In the genomic region with DNA sequence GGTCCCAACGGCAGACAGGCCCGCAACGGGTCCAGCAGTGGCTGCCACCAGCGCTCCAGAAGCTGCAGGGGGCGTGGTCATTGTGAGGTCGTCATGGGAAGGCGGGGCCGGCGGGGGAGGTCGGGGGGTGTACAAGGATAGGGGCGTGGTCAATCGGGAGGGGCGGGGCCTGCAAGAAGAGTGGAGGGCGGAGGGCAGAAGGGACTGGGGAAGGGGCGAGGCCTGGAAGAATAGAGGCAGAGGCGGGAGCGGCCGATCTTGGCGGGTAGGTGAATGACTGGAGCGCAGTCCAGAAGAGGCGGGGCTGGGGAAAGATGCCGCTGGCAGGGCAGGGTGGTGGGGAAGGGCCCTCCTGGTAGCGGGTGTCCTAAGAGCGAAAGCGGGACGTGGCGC, we compare ENCODE assay signal across 8 cellular contexts. TPM values are rescaled to one million over a fixed set of nuclear protein-coding genes. Genes with fewer than 3 reads are reported as not detected.
DNase-seq lines count a peak whose midpoint lies in the region; ATAC-seq, FAIRE-seq and TF ChIP-seq lines count a peak whose summit lies in the region.

No MANE protein-coding gene starts in this region.

- H3K27ac ChIP-seq in endothelial cell of umbilical vein (ENCODE audit: insufficient read depth, low read depth, low read length) (no peak overlapping the region), mesodermal cell (ENCODE audit: low read depth, low read length, severe bottlenecking) (peak overlapping the region; percentile 53)

- CTCF ChIA-PET in endothelial cell of umbilical vein (lab: Charles Lee): no interaction called here

- dilution Hi-C loops in endothelial cell of umbilical vein (cut with MboI; ENCODE audit: extremely low pct_ligation_motif_present, low sequenced_read_pairs): no loop called here

- H4K20me1 ChIP-seq in endothelial cell of umbilical vein (replicated peaks; ENCODE audit: control insufficient read depth, extremely low read depth, insufficient read depth, low read length): no peaks in the 10 kb centered on the region

- WGBS in mesodermal cell (ENCODE audit: insufficient coverage in 2 of 2), 2 experiments: 12 to 14% methylated on average over 16 to 21 of the region's 27 CpGs

- H3K9ac ChIP-seq in endothelial cell of umbilical vein (replicated peaks; ENCODE audit: extremely low read depth, insufficient read depth, low read length): peak overlapping the region; percentile 51

- peak overlapping the region; percentile 65 for H3K4me2 ChIP-seq in endothelial cell of umbilical vein (ENCODE audit: insufficient read depth, low read length)

- H3K9me3 ChIP-seq in endothelial cell of umbilical vein (replicated peaks; ENCODE audit: control insufficient read depth, insufficient read depth, low read length) (no peaks in the 10 kb centered on the region), mesodermal cell (ENCODE audit: control insufficient read depth, low read length) (no peaks in the 10 kb centered on the region)

- DNase-seq in NCI-H748 (lab: John Stamatoyannopoulos, UW; ENCODE audit: unreplicated experiment) (peak; percentile 97), activated T-cell treated with anti-CD3 and anti-CD28 coated beads for 4 hours (peak; percentile 83), endothelial cell of umbilical vein (ENCODE audit: low read depth, low spot score) (peak; percentile 85)
- peak; percentile 63 for DNase-seq in stimulated activated CD8-positive, alpha-beta memory T cell treated with anti-CD3 and anti-CD28 coated beads, Interleukin-12 subunit alpha, Interleukin-12 subunit beta, amount 100 ng/mL, for 24 hours (ENCODE audit: extremely low read depth)

- ATAC-seq in HG03025 (IDR thresholded peaks at IDR 0.05; ENCODE audit: low FRiP score, unreplicated experiment) (no peak), GM19324 (IDR thresholded peaks at IDR 0.05; ENCODE audit: low FRiP score, unreplicated experiment) (no peak)

- no peak for TF ChIP-seq POLR2A in endothelial cell of umbilical vein (IDR thresholded peaks at IDR 0.05; ENCODE audit: low read depth, low read length)

- no peaks in the 10 kb centered on the region for H3K27me3 ChIP-seq in endothelial cell of umbilical vein (ENCODE audit: control insufficient read depth in 2 of 2, insufficient read depth in 2 of 2, low read length in 2 of 2)

- H3K4me3 ChIP-seq in GM12875 (ENCODE audit: low read depth, low read length) (peak overlapping the region; percentile 28), endothelial cell of umbilical vein (replicated peaks in 1 of 3; ENCODE audit: insufficient read depth in 1 of 3, low read depth in 1 of 3, low read length in 3 of 3) (peak overlapping the region; percentile 46 to 59 (median 59)), mesodermal cell (ENCODE audit: extremely low read depth, insufficient read depth, low read length, poor library complexity, severe bottlenecking) (peak overlapping the region; percentile 43)

- intact Hi-C loops in endothelial cell of umbilical vein (cut with micrococcal nuclease): loop anchor here (2.0 to 5.0 kb wide), 3 partner anchors 42 to 311 kb away; a partner anchor contains a TSS

- H3K9me1 ChIP-seq in endothelial cell of umbilical vein (replicated peaks; ENCODE audit: control insufficient read depth, extremely low read depth, insufficient read depth, low read length): no peaks in the 10 kb centered on the region

- H3K79me2 ChIP-seq in endothelial cell of umbilical vein (ENCODE audit: control insufficient read depth, insufficient read depth, low read length): no peaks in the 10 kb centered on the region

- BruUV-seq in endothelial cell of umbilical vein (replicated peaks; lab: Mats Ljungman, UMichigan): no TSS peak

- peak; percentile 80 for FAIRE-seq in endothelial cell of umbilical vein (lab: Jason Lieb, UNC)

- peak overlapping the region; percentile 83 for H2AFZ ChIP-seq in endothelial cell of umbilical vein (ENCODE audit: low read depth, low read length)

- H3K36me3 ChIP-seq in endothelial cell of umbilical vein (ENCODE audit: control insufficient read depth in 2 of 2, extremely low read depth in 1 of 2, insufficient read depth in 2 of 2, low read length in 2 of 2) (no peaks in the 10 kb centered on the region), mesodermal cell (ENCODE audit: control insufficient read depth, insufficient read depth, low read length) (peaks cover 35% of the 10 kb centered on the region)

- TF ChIP-seq CTCF in GM12875 (IDR thresholded peaks at IDR 0.05; ENCODE audit: borderline replicate concordance, insufficient read depth, low read depth, low read length) (no peak), endothelial cell of umbilical vein (IDR thresholded peaks at IDR 0.05; ENCODE audit: extremely low read depth in 1 of 2, insufficient read depth in 1 of 2, low read depth in 1 of 2, low read length in 2 of 2) (no peak)

- POLR2A ChIA-PET in endothelial cell of umbilical vein (lab: Charles Lee): interaction anchor here (0.6 kb wide), 1 partner anchor 50 kb away, joined by 3 read pairs; no protein-coding TSS in a partner anchor

- H3K4me1 ChIP-seq in endothelial cell of umbilical vein (ENCODE audit: control insufficient read depth, extremely low read depth, insufficient read depth, low read length): peaks cover 15% of the 10 kb centered on the region
- no peaks in the 10 kb centered on the region for H3K4me1 ChIP-seq in mesodermal cell (ENCODE audit: control insufficient read depth, insufficient read depth, low read length, poor library complexity, severe bottlenecking)

TF ChIP-seq in endothelial cell of umbilical vein, 7 proteins besides CTCF, POLR2A, EP300 and RAD21 (continues in another document):
- TF ChIP-seq MYC (IDR thresholded peaks at IDR 0.05; ENCODE audit: low read depth, low read length) (no peak), FOS (IDR thresholded peaks at IDR 0.05; ENCODE audit: borderline replicate concordance, insufficient read depth, low read length) (no peak)
- TF ChIP-seq, protein P1, sequence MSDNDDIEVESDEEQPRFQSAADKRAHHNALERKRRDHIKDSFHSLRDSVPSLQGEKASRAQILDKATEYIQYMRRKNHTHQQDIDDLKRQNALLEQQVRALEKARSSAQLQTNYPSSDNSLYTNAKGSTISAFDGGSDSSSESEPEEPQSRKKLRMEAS (IDR thresholded peaks at IDR 0.05; ENCODE audit: insufficient read depth, insufficient read length): no peak

RNA-seq across cellular contexts. Expression of a gene that starts 4.3 kb away (rescaled TPM):
- total RNA-seq in endothelial cell of umbilical vein: 14.0 and 15.3 TPM in 2 replicates
- 12.3 and 14.5 TPM in 2 replicates for polyA plus RNA-seq in endothelial cell of umbilical vein
- polyA plus RNA-seq in endothelial cell of umbilical vein (2011; cell fraction: cytosol; rRNA removed): 10.7 and 12.5 TPM in 2 replicates
- 15.1 and 15.3 TPM in 2 replicates for polyA plus RNA-seq in endothelial cell of umbilical vein (2011; cell fraction: nucleus; rRNA removed)
- 7.9 and 13.3 TPM in 2 replicates for polyA plus RNA-seq in endothelial cell of umbilical vein (2012)
- 6.8 and 11.8 TPM in 2 replicates for polyA minus RNA-seq in endothelial cell of umbilical vein
- not detected for polyA minus RNA-seq in endothelial cell of umbilical vein (2011; cell fraction: cytosol; rRNA and poly(A)+ RNA removed)
- polyA minus RNA-seq in endothelial cell of umbilical vein (2011; cell fraction: nucleus; rRNA and poly(A)+ RNA removed): 3.1 and 4.6 TPM in 2 replicates
- polyA plus RNA-seq in mesodermal cell (2013, experiment 1 of 2): 19.3 TPM
- 20.1 TPM for polyA plus RNA-seq in mesodermal cell (2013, experiment 2 of 2)

RNA-seq across cellular contexts. Expression of a gene that starts 9.3 kb away (rescaled TPM):
- 55.8 and 62.9 TPM in 2 replicates for total RNA-seq in endothelial cell of umbilical vein
- 28.3 and 31.7 TPM in 2 replicates for polyA plus RNA-seq in endothelial cell of umbilical vein
- 35.2 and 36.0 TPM in 2 replicates for polyA plus RNA-seq in endothelial cell of umbilical vein (2011; cell fraction: cytosol; rRNA removed)
- polyA plus RNA-seq in endothelial cell of umbilical vein (2011; cell fraction: nucleus; rRNA removed): 89.2 and 105 TPM in 2 replicates
- 40.9 and 52.4 TPM in 2 replicates for polyA plus RNA-seq in endothelial cell of umbilical vein (2012)
- polyA minus RNA-seq in endothelial cell of umbilical vein: 43.3 and 48.4 TPM in 2 replicates
- polyA minus RNA-seq in endothelial cell of umbilical vein (2011; cell fraction: cytosol; rRNA and poly(A)+ RNA removed): 25.2 TPM
- polyA minus RNA-seq in endothelial cell of umbilical vein (2011; cell fraction: nucleus; rRNA and poly(A)+ RNA removed): 32.5 and 39.6 TPM in 2 replicates
- 73.0 TPM for polyA plus RNA-seq in mesodermal cell (2013, experiment 1 of 2)
- 63.7 TPM for polyA plus RNA-seq in mesodermal cell (2013, experiment 2 of 2)

RNA-seq across cellular contexts. Expression of a gene that starts 42.0 kb away (rescaled TPM):
- 108 TPM in 2 replicates for total RNA-seq in endothelial cell of umbilical vein
- polyA plus RNA-seq in endothelial cell of umbilical vein: 113 and 114 TPM in 2 replicates
- 80.4 and 101 TPM in 2 replicates for polyA plus RNA-seq in endothelial cell of umbilical vein (2011; cell fraction: cytosol; rRNA removed)
- 97.8 TPM in 2 replicates for polyA plus RNA-seq in endothelial cell of umbilical vein (2011; cell fraction: nucleus; rRNA removed)
- polyA plus RNA-seq in endothelial cell of umbilical vein (2012): 75.0 and 114 TPM in 2 replicates
- 104 and 122 TPM in 2 replicates for polyA minus RNA-seq in endothelial cell of umbilical vein
- 80.2 TPM for polyA minus RNA-seq in endothelial cell of umbilical vein (2011; cell fraction: cytosol; rRNA and poly(A)+ RNA removed)
- polyA minus RNA-seq in endothelial cell of umbilical vein (2011; cell fraction: nucleus; rRNA and poly(A)+ RNA removed): 45.7 and 60.4 TPM in 2 replicates
- 104 TPM for polyA plus RNA-seq in mesodermal cell (2013, experiment 1 of 2)
- polyA plus RNA-seq in mesodermal cell (2013, experiment 2 of 2): 92.7 TPM

RNA-seq across cellular contexts. Expression of a gene that starts 42.2 kb away (rescaled TPM):
- 184 and 187 TPM in 2 replicates for total RNA-seq in endothelial cell of umbilical vein
- 116 and 125 TPM in 2 replicates for polyA plus RNA-seq in endothelial cell of umbilical vein
- 93.1 and 118 TPM in 2 replicates for polyA plus RNA-seq in endothelial cell of umbilical vein (2011; cell fraction: cytosol; rRNA removed)
- 257 and 302 TPM in 2 replicates for polyA plus RNA-seq in endothelial cell of umbilical vein (2011; cell fraction: nucleus; rRNA removed)
- polyA plus RNA-seq in endothelial cell of umbilical vein (2012): 96.0 and 145 TPM in 2 replicates
- 55.3 and 80.9 TPM in 2 replicates for polyA minus RNA-seq in endothelial cell of umbilical vein
- 56.8 TPM for polyA minus RNA-seq in endothelial cell of umbilical vein (2011; cell fraction: cytosol; rRNA and poly(A)+ RNA removed)
- 61.0 and 83.2 TPM in 2 replicates for polyA minus RNA-seq in endothelial cell of umbilical vein (2011; cell fraction: nucleus; rRNA and poly(A)+ RNA removed)
- 311 TPM for polyA plus RNA-seq in mesodermal cell (2013, experiment 1 of 2)
- 245 TPM for polyA plus RNA-seq in mesodermal cell (2013, experiment 2 of 2)

RNA-seq across cellular contexts. Expression of a gene that starts 45.7 kb away (rescaled TPM):
- total RNA-seq in endothelial cell of umbilical vein: not detected in 2 replicates
- 0.03 TPM in 1 of 2 replicates, not detected in the other for polyA plus RNA-seq in endothelial cell of umbilical vein
- not detected in 2 replicates for polyA plus RNA-seq in endothelial cell of umbilical vein (2011; cell fraction: cytosol; rRNA removed)
- not detected in 2 replicates for polyA plus RNA-seq in endothelial cell of umbilical vein (2011; cell fraction: nucleus; rRNA removed)
- polyA plus RNA-seq in endothelial cell of umbilical vein (2012): not detected in 2 replicates
- not detected in 2 replicates for polyA minus RNA-seq in endothelial cell of umbilical vein
- polyA minus RNA-seq in endothelial cell of umbilical vein (2011; cell fraction: cytosol; rRNA and poly(A)+ RNA removed): not detected
- polyA minus RNA-seq in endothelial cell of umbilical vein (2011; cell fraction: nucleus; rRNA and poly(A)+ RNA removed): not detected in 2 replicates
- polyA plus RNA-seq in mesodermal cell (2013, experiment 1 of 2): not detected
- polyA plus RNA-seq in mesodermal cell (2013, experiment 2 of 2): not detected
